ENCODE assay signal across 9 cellular contexts in the genomic region with DNA sequence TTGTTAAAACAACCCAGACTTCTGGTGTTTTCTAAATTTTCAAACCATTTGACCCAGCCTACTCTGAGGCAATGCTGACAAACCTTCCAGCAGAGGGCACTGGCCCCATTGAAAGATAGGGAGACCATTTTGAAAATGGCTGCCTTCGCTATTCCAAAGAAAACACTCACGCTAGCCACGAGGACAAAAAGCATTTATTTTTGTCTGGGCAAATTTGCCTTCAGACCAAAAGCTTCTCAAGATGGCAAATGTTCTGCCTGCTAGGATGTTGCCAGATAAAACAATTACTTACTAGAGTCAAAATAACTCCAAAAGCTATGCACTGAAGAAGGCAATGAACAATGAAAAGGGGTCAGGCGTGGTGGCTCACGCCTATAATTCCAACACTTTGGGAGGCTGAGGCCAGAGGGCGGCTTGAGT.
DNase-seq lines count a peak whose midpoint lies in the region; ATAC-seq, FAIRE-seq and TF ChIP-seq lines count a peak whose summit lies in the region.
"Had no signal": no experiment of that assay in that cellular context is flagged by ENCODE, and none has a peak within 500 bp of the region (broad histone marks: within the 10 kb centered on the region; RNA-seq: fewer than 3 reads in every experiment).

No MANE protein-coding gene starts in this region.

- TF ChIP-seq CTCF in GM12878 (IDR thresholded peaks at IDR 0.05 in 2 of 3, conservative IDR thresholded peaks at IDR 0.05 in 1 of 3; ENCODE audit: control insufficient read depth in 2 of 3, extremely low read depth in 1 of 3, insufficient read depth in 1 of 3, low read depth in 3 of 3, low read length in 3 of 3) (no peak), mesothelial cell of epicardium (IDR thresholded peaks at IDR 0.05; ENCODE audit: unreplicated experiment) (peak; percentile 33)

- H3K27ac ChIP-seq in GM12878 (ENCODE audit: control insufficient read depth, insufficient read depth), result no peak overlapping the region

- TF ChIP-seq POLR2A in GM12878 (IDR thresholded peaks at IDR 0.05; ENCODE audit: low read depth, low read length), result no peak

- ATAC-seq in GM12878 (no peak), HG02571 (IDR thresholded peaks at IDR 0.05; ENCODE audit: unreplicated experiment) (no peak), HG03442 (IDR thresholded peaks at IDR 0.05; ENCODE audit: unreplicated experiment) (no peak)

- POLR2A ChIA-PET in GM12878 (lab: Charles Lee), result no interaction called here

- no peak overlapping the region for H3K27ac Mint-ChIP-seq in mesothelial cell of epicardium

- intact Hi-C loops in GM12878 (cut with micrococcal nuclease; ENCODE audit: unreplicated experiment), result no loop called here

- H3K79me2 ChIP-seq in GM12878 (ENCODE audit: control insufficient read depth, insufficient read depth, low read length), result no peaks in the 10 kb centered on the region

- no peak overlapping the region for H2AFZ ChIP-seq in GM12878 (ENCODE audit: control insufficient read depth, low read depth, low read length)

- in situ Hi-C loops in KBM-7 (cut with MboI; ENCODE audit: low pct_unique_long_range_greater_than_20kb, low sequenced_read_pairs) (no loop called here), GM12878 (cut with MboI) (no loop called here)

- H3K4me1 Mint-ChIP-seq in mesothelial cell of epicardium, result peaks cover 33% of the 10 kb centered on the region

- no peak overlapping the region for H3K4me2 ChIP-seq in GM12878 (ENCODE audit: control insufficient read depth, insufficient read depth)

- 0 out of 2 replicates have a peak, but pooled peaks have one; percentile 2 for TF ChIP-seq RAD21 in GM12878 (IDR thresholded peaks at IDR 0.05; ENCODE audit: insufficient read depth, low read depth, low read length)

- BruUV-seq in GM12878 (replicated peaks; lab: Mats Ljungman, UMichigan), result no TSS peak

- no peak overlapping the region for H3K9ac ChIP-seq in GM12878 (ENCODE audit: control insufficient read depth, insufficient read depth, low read length)

- H3K9me3 ChIP-seq in GM12878 (replicated peaks; ENCODE audit: control insufficient read depth, insufficient read depth, low read length), result no peaks in the 10 kb centered on the region

- peaks cover 22% of the 10 kb centered on the region for H3K27me3 Mint-ChIP-seq in mesothelial cell of epicardium (ENCODE audit: low read depth)

- H3K36me3 Mint-ChIP-seq in mesothelial cell of epicardium, result no peaks in the 10 kb centered on the region

- no peak for TF ChIP-seq EP300 in GM12878 (IDR thresholded peaks at IDR 0.05; ENCODE audit: borderline replicate concordance in 1 of 2, control insufficient read depth in 1 of 2, low read depth in 2 of 2, low read length in 2 of 2)

- no peak overlapping the region for H3K4me3 Mint-ChIP-seq in mesothelial cell of epicardium

- CTCF ChIA-PET in GM12878 (lab: Yijun Ruan, JAX), result no interaction called here

- SMC1A ChIA-PET in GM12878 (lab: Charles Lee; ENCODE audit: uncharacterized antibody, unreplicated experiment), result no interaction called here

- no peak overlapping the region for H3K4me3 ChIP-seq in GM12878

- no peaks in the 10 kb centered on the region for H3K4me1 ChIP-seq in GM12878 (ENCODE audit: control insufficient read depth, insufficient read depth, low read length)

- RAD21 ChIA-PET in GM12878 (lab: Charles Lee; ENCODE audit: unreplicated experiment), result no interaction called here

- no peaks in the 10 kb centered on the region for H3K27me3 ChIP-seq in GM12878 (replicated peaks in 1 of 2; ENCODE audit: control insufficient read depth in 2 of 2, insufficient read depth in 2 of 2, low read length in 1 of 2)

- 57% methylated on average over 6 of the region's 6 CpGs for WGBS in GM12878 (ENCODE audit: insufficient coverage, insufficient replicate concordance, low lambda C conversion rate, missing lambda C conversion rate)

- FAIRE-seq in GM12878 (lab: Jason Lieb, UNC), result no peak

- H4K20me1 ChIP-seq in GM12878 (ENCODE audit: control insufficient read depth, insufficient read depth), result no peaks in the 10 kb centered on the region

- H3K36me3 ChIP-seq in GM12878 (ENCODE audit: control insufficient read depth in 2 of 2, insufficient read depth in 2 of 2, low read length in 1 of 2), result no peaks in the 10 kb centered on the region

- no peaks in the 10 kb centered on the region for H3K9me3 Mint-ChIP-seq in mesothelial cell of epicardium

- DNase-seq in D341Med (ENCODE audit: low spot score), result peak; percentile 59
- peak; percentile 35 for DNase-seq in KBM-7
- DNase-seq in GM12878 (ENCODE audit: low read depth, low spot score), result no peak
- no peak for DNase-seq in mesothelial cell of epicardium (ENCODE audit: low spot score in 2 of 2, unreplicated experiment in 2 of 2)
- no peak for DNase-seq in activated naive CD4-positive, alpha-beta T cell treated with anti-CD3 and anti-CD28 coated beads, Interleukin-2, amount 50 U/mL, for 16 hours
- no peak for DNase-seq in NCI-H187 (lab: John Stamatoyannopoulos, UW)
- DNase-seq: activated CD8-positive, alpha-beta memory T cell treated with anti-CD3 and anti-CD28 coated beads, Interleukin-2, amount 50 U/mL, for 48 hours had no signal

TF ChIP-seq in GM12878, 131 proteins besides CTCF, POLR2A, EP300 and RAD21:
- TF ChIP-seq YY1 (IDR thresholded peaks at IDR 0.05; ENCODE audit: low read depth, low read length), result peak; percentile 85
- no peak for TF ChIP-seq PML (IDR thresholded peaks at IDR 0.05; ENCODE audit: low read length)
TF ChIP-seq in GM12878: peak in this region for 1.

Comparison
In these comparisons a context has a peak if more than half of its experiments do, and no peak if none do; other contexts are left out.
1. DNase-seq: peak in D341Med (single experiment) and KBM-7 (single experiment); none in GM12878 (single experiment), mesothelial cell of epicardium (0 of 2), activated naive CD4-positive, alpha-beta T cell treated with anti-CD3 and anti-CD28 coated beads, Interleukin-2, amount 50 U/mL, for 16 hours (single experiment) and NCI-H187 (0 of 2).